8 cellular contexts compared by ENCODE assay signal in the genomic region with DNA sequence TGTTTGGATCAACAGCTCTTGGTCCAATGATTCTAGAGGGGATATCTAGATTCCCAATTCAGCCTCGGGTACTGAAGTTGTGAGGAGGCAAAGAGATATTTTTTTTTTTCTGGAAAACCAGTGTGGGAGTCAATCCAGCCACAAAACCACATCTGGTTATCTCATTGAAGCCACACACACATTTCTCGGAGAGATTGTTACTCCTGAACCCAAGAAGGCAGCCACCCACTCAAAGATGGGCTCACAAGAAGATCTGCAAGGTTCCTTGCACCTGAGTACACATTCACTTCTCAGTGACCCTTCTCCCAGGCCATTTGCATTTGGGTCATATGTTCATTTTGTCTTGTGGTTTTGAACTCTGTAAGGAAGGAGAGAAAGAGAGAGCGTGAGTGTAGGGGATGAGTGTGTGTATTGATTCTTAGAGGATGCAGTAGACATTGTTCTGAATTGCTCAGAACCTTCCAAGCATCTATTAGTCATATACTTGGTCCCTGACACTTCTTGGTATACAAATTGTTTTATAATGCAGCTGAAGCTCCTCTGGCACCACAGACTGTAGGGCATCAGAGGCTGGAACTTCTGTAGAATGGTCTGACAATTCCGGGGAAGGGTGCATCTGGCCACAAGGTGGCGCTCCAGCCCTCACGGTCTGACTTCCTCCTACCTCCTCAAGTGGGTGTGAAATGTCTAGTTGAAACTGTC. TPM values are rescaled to one million over a fixed set of nuclear protein-coding genes. Genes with fewer than 3 reads are reported as not detected.
DNase-seq lines count a peak whose midpoint lies in the region; ATAC-seq and TF ChIP-seq lines count a peak whose summit lies in the region.

No MANE protein-coding gene starts in this region.

- H3K9ac ChIP-seq in neural progenitor cell: no peak overlapping the region

- no peak overlapping the region for H3K27ac ChIP-seq in neural progenitor cell
- H3K27ac ChIP-seq in stomach: no peak overlapping the region

- peaks cover 37% of the 10 kb centered on the region for H3K27me3 Mint-ChIP-seq in activated T-helper 1 cell treated with anti-CD3 and anti-CD28 coated beads, Interleukin-12 subunit alpha, Interleukin-12 subunit beta, Interleukin-2, Interleukin-4 antibody, amounts not matched to agents 30 ng/mL and 10 ng/mL and 1 ng/mL, durations not matched to agents 14 hours and 24 hours and 36 hours (ENCODE audit: insufficient read depth)
- H3K27me3 Mint-ChIP-seq in neural progenitor cell (ENCODE audit: insufficient read depth, low read depth): peaks cover 4% of the 10 kb centered on the region

- peak; percentile 76 for ATAC-seq in GM21528 (IDR thresholded peaks at IDR 0.05; ENCODE audit: low FRiP score, unreplicated experiment)

- H3K9me3 Mint-ChIP-seq in activated T-helper 1 cell treated with anti-CD3 and anti-CD28 coated beads, Interleukin-12 subunit alpha, Interleukin-12 subunit beta, Interleukin-2, Interleukin-4 antibody, amounts not matched to agents 30 ng/mL and 10 ng/mL and 1 ng/mL, durations not matched to agents 14 hours and 24 hours and 36 hours: no peaks in the 10 kb centered on the region
- H3K9me3 Mint-ChIP-seq in neural progenitor cell: no peaks in the 10 kb centered on the region

- TF ChIP-seq CTCF in neural progenitor cell (IDR thresholded peaks at IDR 0.05): peak; percentile 96
- peak in 5 of 7 experiments; percentile 40 to 84 (median 70) for TF ChIP-seq CTCF in stomach (IDR thresholded peaks at IDR 0.05)

- TF ChIP-seq POLR2A in stomach (IDR thresholded peaks at IDR 0.05): no peak

- peak overlapping the region; percentile 11 for H3K4me3 Mint-ChIP-seq in activated T-helper 1 cell treated with anti-CD3 and anti-CD28 coated beads, Interleukin-12 subunit alpha, Interleukin-12 subunit beta, Interleukin-2, Interleukin-4 antibody, amounts not matched to agents 30 ng/mL and 10 ng/mL and 1 ng/mL, durations not matched to agents 14 hours and 24 hours and 36 hours
- no peak overlapping the region for H3K4me3 Mint-ChIP-seq in neural progenitor cell

- no peaks in the 10 kb centered on the region for H4K20me1 ChIP-seq in neural progenitor cell (ENCODE audit: low read depth)

- H3K4me2 ChIP-seq in neural progenitor cell: no peak overlapping the region

- no peaks in the 10 kb centered on the region for H3K79me2 ChIP-seq in neural progenitor cell (ENCODE audit: low read depth)

- no peaks in the 10 kb centered on the region for H3K4me1 ChIP-seq in neural progenitor cell
- no peaks in the 10 kb centered on the region for H3K4me1 ChIP-seq in stomach

- peaks cover 18% of the 10 kb centered on the region for H3K4me1 Mint-ChIP-seq in activated T-helper 1 cell treated with anti-CD3 and anti-CD28 coated beads, Interleukin-12 subunit alpha, Interleukin-12 subunit beta, Interleukin-2, Interleukin-4 antibody, amounts not matched to agents 30 ng/mL and 10 ng/mL and 1 ng/mL, durations not matched to agents 14 hours and 24 hours and 36 hours (ENCODE audit: low read depth)
- H3K4me1 Mint-ChIP-seq in neural progenitor cell: no peaks in the 10 kb centered on the region

- H3K4me3 ChIP-seq in neural progenitor cell: no peak overlapping the region
- H3K4me3 ChIP-seq in stomach: no peak overlapping the region

- no peak overlapping the region for H2AFZ ChIP-seq in neural progenitor cell (replicated peaks)

- H3K27me3 ChIP-seq in neural progenitor cell (peaks cover 5% of the 10 kb centered on the region), stomach (no peaks in the 10 kb centered on the region)

- H3K36me3 ChIP-seq in neural progenitor cell (no peaks in the 10 kb centered on the region), stomach (peaks cover 0 to 8% (median 0%) of the 10 kb centered on the region in 4 donors)

- H3K27ac Mint-ChIP-seq in activated T-helper 1 cell treated with anti-CD3 and anti-CD28 coated beads, Interleukin-12 subunit alpha, Interleukin-12 subunit beta, Interleukin-2, Interleukin-4 antibody, amounts not matched to agents 30 ng/mL and 10 ng/mL and 1 ng/mL, durations not matched to agents 14 hours and 24 hours and 36 hours: peak overlapping the region; percentile 82
- no peak overlapping the region for H3K27ac Mint-ChIP-seq in neural progenitor cell

- H3K36me3 Mint-ChIP-seq in activated T-helper 1 cell treated with anti-CD3 and anti-CD28 coated beads, Interleukin-12 subunit alpha, Interleukin-12 subunit beta, Interleukin-2, Interleukin-4 antibody, amounts not matched to agents 30 ng/mL and 10 ng/mL and 1 ng/mL, durations not matched to agents 14 hours and 24 hours and 36 hours (ENCODE audit: low read depth): no peaks in the 10 kb centered on the region
- no peaks in the 10 kb centered on the region for H3K36me3 Mint-ChIP-seq in neural progenitor cell

- no peaks in the 10 kb centered on the region for H3K9me3 ChIP-seq in neural progenitor cell (ENCODE audit: low read depth)
- H3K9me3 ChIP-seq in stomach: no peaks in the 10 kb centered on the region

- WGBS in stomach, 5 donors: 42 to 46% (median 43%) methylated on average over 6 of the region's 6 CpGs

- no peak for TF ChIP-seq EP300 in stomach (IDR thresholded peaks at IDR 0.05)

- DNase-seq in DMS114 treated with DMSO at 0.1 percent for 48 hours (lab: John Stamatoyannopoulos, UW; ENCODE audit: unreplicated experiment) (peak; percentile 40), KG1 (lab: John Stamatoyannopoulos, UW) (peak; percentile 60), RPMI7951 (ENCODE audit: low read depth) (peak; percentile 64), fibroblast of peridontal ligament (ENCODE audit: extremely low read depth) (peak; percentile 74), neural progenitor cell (ENCODE audit: low spot score) (peak; percentile 85), stomach (peak; percentile 83)
- peak; percentile 71 for DNase-seq in activated T-helper 1 cell treated with anti-CD3 and anti-CD28 coated beads, Interleukin-12 subunit alpha, Interleukin-12 subunit beta, Interleukin-2, Interleukin-4 antibody, amounts not matched to agents 30 ng/mL and 10 ng/mL and 1 ng/mL, durations not matched to agents 14 hours and 24 hours and 36 hours (ENCODE audit: low spot score)

- intact Hi-C loops in activated T-helper 1 cell treated with anti-CD3 and anti-CD28 coated beads, Interleukin-12 subunit alpha, Interleukin-12 subunit beta, Interleukin-2, Interleukin-4 antibody, amounts not matched to agents 30 ng/mL and 10 ng/mL and 1 ng/mL, durations not matched to agents 14 hours and 24 hours and 36 hours (cut with micrococcal nuclease): loop anchor here (1.0 to 10.0 kb wide), 11 partner anchors 34 to 640 kb away; a partner anchor contains a TSS
- intact Hi-C loops in stomach (cut with DNase I; ENCODE audit: low total_unique reads): no loop called here

- no peaks in the 10 kb centered on the region for H3F3A ChIP-seq in neural progenitor cell (ENCODE audit: low read depth)

RNA-seq across cellular contexts. Expression of a gene that starts 39.3 kb away (rescaled TPM):
- 259 and 300 TPM in 2 replicates for total RNA-seq in RPMI7951 (2014; rRNA removed; shearing (Covaris generic))
- 279 and 312 TPM in 2 replicates for total RNA-seq in activated T-helper 1 cell treated with anti-CD3 and anti-CD28 coated beads, Interleukin-12 subunit alpha, Interleukin-12 subunit beta, Interleukin-2, Interleukin-4 antibody, amounts not matched to agents 30 ng/mL and 10 ng/mL and 1 ng/mL, durations not matched to agents 14 hours and 24 hours and 36 hours
- total RNA-seq in neural progenitor cell (ENCODE audit: low replicate concordance) (310 and 431 TPM in 2 replicates), stomach (100 to 1,000 TPM in 4 of 5 donors, 10 to 100 TPM in 1; 98.1 to 298 (median 208) TPM)
- 10 to 100 TPM; 55.8 to 59.6 (median 57.8) TPM for polyA plus RNA-seq in stomach
